ENCODE assay signal across 1 cellular context in genomic region chr17:74776044-74776962, GRCh38.
A peak's percentile ranks its signal among the peaks of the same experiment; 100 is the strongest.
TF ChIP-seq lines count a peak whose summit lies in the region.

TSS of gene NAT9 (minus strand) at chr17:74776345. CDS start at chr17:74775698, 647 bp downstream.

TF ChIP-seq in HepG2, 621 proteins besides CTCF, POLR2A, EP300 and RAD21 (continued from another document and continues in another):
- TF ChIP-seq ZNF33A (CRISPR knock-in tag; IDR thresholded peaks at IDR 0.05; ENCODE audit: borderline replicate concordance) = no peak
- no peak for TF ChIP-seq MLXIP (CRISPR knock-in tag; IDR thresholded peaks at IDR 0.05; ENCODE audit: borderline replicate concordance)
- no peak for TF ChIP-seq HNF4G (IDR thresholded peaks at IDR 0.05; ENCODE audit: borderline replicate concordance, low read depth, low read length)
- TF ChIP-seq HNF4G (CRISPR knock-in tag; IDR thresholded peaks at IDR 0.05; ENCODE audit: borderline replicate concordance, low read depth) = no peak; the same call in 1 of the 2 replicates
- TF ChIP-seq ZBTB46 (CRISPR knock-in tag; IDR thresholded peaks at IDR 0.05; ENCODE audit: borderline replicate concordance) = no peak
- peak; percentile 88 for TF ChIP-seq ELF3 (CRISPR knock-in tag; IDR thresholded peaks at IDR 0.05)
- TF ChIP-seq ZNF792 (CRISPR knock-in tag; IDR thresholded peaks at IDR 0.05) = peak; percentile 68; the same call in 1 of the 2 replicates
- peak; percentile 20; the same call in 1 of the 2 replicates for TF ChIP-seq ZNF564 (CRISPR knock-in tag; IDR thresholded peaks at IDR 0.05)
- peak; percentile 43 for TF ChIP-seq ZNF781 (CRISPR knock-in tag; IDR thresholded peaks at IDR 0.05; ENCODE audit: borderline replicate concordance, not compliant biosample characterization)
- no peak for TF ChIP-seq ZNF850 (CRISPR knock-in tag; conservative IDR thresholded peaks at IDR 0.05)
- no peak for TF ChIP-seq MBD4 (IDR thresholded peaks at IDR 0.05; ENCODE audit: borderline replicate concordance, low read length)
- TF ChIP-seq HOMEZ (CRISPR knock-in tag; IDR thresholded peaks at IDR 0.05; ENCODE audit: low read depth) = no peak
- TF ChIP-seq HBP1 (CRISPR knock-in tag; IDR thresholded peaks at IDR 0.05; ENCODE audit: low read depth) = no peak; the same call in 1 of the 2 replicates
- peak; percentile 70; the same call in 1 of the 2 replicates for TF ChIP-seq E2F1 (CRISPR knock-in tag; IDR thresholded peaks at IDR 0.05)
- TF ChIP-seq PAX8 (CRISPR knock-in tag; IDR thresholded peaks at IDR 0.05; ENCODE audit: borderline replicate concordance) = no peak
- TF ChIP-seq ZNF160 (CRISPR knock-in tag; IDR thresholded peaks at IDR 0.05) = peak; percentile 24; the same call in 1 of the 2 replicates
- TF ChIP-seq CAMTA2 (CRISPR knock-in tag; IDR thresholded peaks at IDR 0.05; ENCODE audit: borderline replicate concordance) = no peak
- TF ChIP-seq ZZZ3 (CRISPR knock-in tag; IDR thresholded peaks at IDR 0.05; ENCODE audit: borderline replicate concordance) = peak; percentile 91; the same call in 1 of the 2 replicates
- TF ChIP-seq SMAD1 (CRISPR knock-in tag; IDR thresholded peaks at IDR 0.05; ENCODE audit: borderline replicate concordance, low read depth) = 0 out of 2 replicates have a peak, but pooled peaks have one; percentile 10
- no peak for TF ChIP-seq ZNF17 (CRISPR knock-in tag; IDR thresholded peaks at IDR 0.05)
- TF ChIP-seq ZC3H4 (CRISPR knock-in tag; IDR thresholded peaks at IDR 0.05; ENCODE audit: borderline replicate concordance) = 0 out of 2 replicates have a peak, but pooled peaks have one; percentile 32
- no peak for TF ChIP-seq PHF5A (CRISPR knock-in tag; IDR thresholded peaks at IDR 0.05; ENCODE audit: low read depth, unreplicated experiment)
- peak; percentile 100 for TF ChIP-seq SAP130 (CRISPR knock-in tag; IDR thresholded peaks at IDR 0.05; ENCODE audit: low read depth)
- TF ChIP-seq SKI (IDR thresholded peaks at IDR 0.05; ENCODE audit: partially characterized antibody) = peak; percentile 12
- TF ChIP-seq ZBTB40 (IDR thresholded peaks at IDR 0.05) = peak; percentile 11; the same call in 1 of the 2 replicates
- peak; percentile 56; the same call in 1 of the 2 replicates for TF ChIP-seq ZBTB40 (CRISPR knock-in tag; IDR thresholded peaks at IDR 0.05)
- no peak for TF ChIP-seq ZNF12 (CRISPR knock-in tag; IDR thresholded peaks at IDR 0.05)
- TF ChIP-seq NR1H2 (CRISPR knock-in tag; IDR thresholded peaks at IDR 0.05; ENCODE audit: borderline replicate concordance, low read depth) = no peak
- peak; percentile 50 for TF ChIP-seq FOXA3 (CRISPR knock-in tag; IDR thresholded peaks at IDR 0.05)
- peak; percentile 89 for TF ChIP-seq REPIN1 (CRISPR knock-in tag; IDR thresholded peaks at IDR 0.05; ENCODE audit: borderline replicate concordance, low read depth)
- TF ChIP-seq TBX2 (CRISPR knock-in tag; IDR thresholded peaks at IDR 0.05; ENCODE audit: borderline replicate concordance) = peak; percentile 98
- peak; percentile 81 for TF ChIP-seq TFE3 (CRISPR knock-in tag; IDR thresholded peaks at IDR 0.05)
- TF ChIP-seq ZNF282 (IDR thresholded peaks at IDR 0.05; ENCODE audit: partially characterized antibody) = no peak
- peak; percentile 81 for TF ChIP-seq CBFB (CRISPR knock-in tag; IDR thresholded peaks at IDR 0.05)
- peak; percentile 88; the same call in 1 of the 2 replicates for TF ChIP-seq KMT2A (CRISPR knock-in tag; IDR thresholded peaks at IDR 0.05)
- TF ChIP-seq CEBPB (IDR thresholded peaks at IDR 0.05; ENCODE audit: borderline replicate concordance, low read depth, low read length) = no peak
- TF ChIP-seq FOXC1 (CRISPR knock-in tag; IDR thresholded peaks at IDR 0.05; ENCODE audit: borderline replicate concordance) = no peak
- TF ChIP-seq PRPF4 (IDR thresholded peaks at IDR 0.05; ENCODE audit: low read depth, low read length, poor library complexity, severe bottlenecking) = no peak
